ENCODE assay signal across 8 cellular contexts in the genomic region with DNA sequence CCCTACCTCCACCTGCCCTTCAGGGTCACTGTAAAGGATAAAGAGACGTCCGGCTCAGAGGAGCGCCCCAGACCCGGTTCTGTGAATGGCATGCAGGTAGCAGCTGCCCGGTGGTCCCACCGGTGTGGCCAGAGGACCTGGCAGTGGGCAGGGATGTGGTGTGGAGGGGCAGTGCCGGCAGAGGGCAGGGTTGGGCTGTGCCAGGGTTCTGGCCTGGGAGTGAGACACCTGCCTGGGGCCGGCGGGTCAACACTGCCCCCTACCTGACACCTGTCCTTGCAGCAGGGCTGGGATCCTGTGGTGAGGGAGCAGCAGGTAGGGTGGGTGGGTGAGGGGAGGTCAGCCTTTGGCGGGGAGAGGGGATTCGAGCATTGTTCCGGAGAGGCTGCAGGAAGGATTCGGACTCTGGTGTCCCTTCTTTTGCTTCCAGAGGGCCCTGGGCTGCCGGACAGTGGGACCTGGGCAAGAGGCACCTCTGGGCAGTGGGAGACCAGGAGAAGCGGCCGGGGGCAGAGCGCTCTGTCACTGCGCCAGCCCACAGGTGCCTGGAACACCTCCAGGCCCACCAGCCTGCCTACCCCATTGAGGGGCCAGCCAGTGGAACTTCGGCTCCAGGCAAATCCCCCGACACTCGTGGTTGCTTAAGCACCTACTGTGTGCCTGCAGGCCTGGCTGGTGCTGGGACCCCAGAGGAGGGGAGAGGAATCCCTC. TPM values are rescaled to one million over a fixed set of nuclear protein-coding genes. Genes with fewer than 3 reads are reported as not detected.
DNase-seq lines count a peak whose midpoint lies in the region; ATAC-seq and TF ChIP-seq lines count a peak whose summit lies in the region.

No MANE protein-coding gene starts in this region.

- peak overlapping the region; percentile 86 for H3K4me3 ChIP-seq in osteoblast (ENCODE audit: insufficient read depth, low read length)

- peak overlapping the region; percentile 89 for H3K27ac ChIP-seq in foreskin keratinocyte
- peak overlapping the region; percentile 76 for H3K27ac ChIP-seq in osteoblast (ENCODE audit: low read depth, low read length)

- H3K4me1 ChIP-seq in foreskin keratinocyte (peaks cover 10% of the 10 kb centered on the region), osteoblast (ENCODE audit: insufficient read depth, low read length) (peaks cover 27% of the 10 kb centered on the region)

- peak; percentile 47 for ATAC-seq in GM21447 (IDR thresholded peaks at IDR 0.05; ENCODE audit: unreplicated experiment)
- peak; percentile 1 for ATAC-seq in foreskin keratinocyte
- no peak for ATAC-seq in HG03159 (IDR thresholded peaks at IDR 0.05; ENCODE audit: unreplicated experiment)

- peaks cover 9% of the 10 kb centered on the region for H4K20me1 ChIP-seq in osteoblast (ENCODE audit: insufficient read depth, low read length)

- H2AFZ ChIP-seq in osteoblast (ENCODE audit: low read length), result peak overlapping the region; percentile 80

- no peaks in the 10 kb centered on the region for H3K36me3 ChIP-seq in osteoblast (ENCODE audit: insufficient read depth, low read length)

- no peaks in the 10 kb centered on the region for H3K9me3 ChIP-seq in osteoblast (ENCODE audit: low read depth, low read length)

- H3K27me3 ChIP-seq in foreskin keratinocyte (no peaks in the 10 kb centered on the region), osteoblast (ENCODE audit: insufficient read depth, low read length) (no peaks in the 10 kb centered on the region)

- peak; percentile 85 for DNase-seq in COLO668 (lab: John Stamatoyannopoulos, UW; ENCODE audit: unreplicated experiment)
- peak; percentile 19 to 52 for DNase-seq in NCI-H1930 (lab: John Stamatoyannopoulos, UW)
- peak; percentile 53 for DNase-seq in activated T-cell treated with anti-CD3 and anti-CD28 coated beads, Interleukin-2, amount 50 U/mL, for 1 hour
- peak; percentile 52 to 72 for DNase-seq in foreskin keratinocyte
- DNase-seq in osteoblast (ENCODE audit: insufficient read length, low spot score, missing footprints), result peak; percentile 92
- no peak for DNase-seq in epidermal melanocyte (ENCODE audit: insufficient read length, low spot score)

- TF ChIP-seq CTCF in foreskin keratinocyte (conservative IDR thresholded peaks at IDR 0.05) (peak; percentile 94), osteoblast (IDR thresholded peaks at IDR 0.05; ENCODE audit: extremely low read depth, low read depth, low read length) (peak; percentile 51)

- H3K79me2 ChIP-seq in osteoblast (ENCODE audit: insufficient read depth, low read length), result peaks cover 28% of the 10 kb centered on the region

- peak overlapping the region; percentile 89 for H3K4me2 ChIP-seq in osteoblast (ENCODE audit: insufficient read depth, low read length)

RNA-seq across cellular contexts. Expression of a gene that starts 1.6 kb away (rescaled TPM):
- total RNA-seq in foreskin keratinocyte (36.9 and 52.6 TPM in 2 replicates), osteoblast (2.5 and 3.8 TPM in 2 replicates)
- polyA plus RNA-seq in foreskin keratinocyte, result 165 and 166 TPM in 2 replicates

RNA-seq across cellular contexts. Expression of a gene that starts 45.3 kb away (rescaled TPM):
- 2.4 and 3.2 TPM in 2 replicates for total RNA-seq in foreskin keratinocyte
- polyA plus RNA-seq in foreskin keratinocyte, result 2.6 and 2.8 TPM in 2 replicates
- total RNA-seq in osteoblast, result 10.9 and 13.3 TPM in 2 replicates
